In genomic region chr2:218010116-218010837, GRCh38 we compare ENCODE assay signal across 1 cellular context.
TF ChIP-seq lines count a peak whose summit lies in the region.

No MANE protein-coding gene starts in this region.

TF ChIP-seq in GM12878, 131 proteins besides CTCF, POLR2A, EP300 and RAD21 (continued from another document):
- TF ChIP-seq, protein P1, sequence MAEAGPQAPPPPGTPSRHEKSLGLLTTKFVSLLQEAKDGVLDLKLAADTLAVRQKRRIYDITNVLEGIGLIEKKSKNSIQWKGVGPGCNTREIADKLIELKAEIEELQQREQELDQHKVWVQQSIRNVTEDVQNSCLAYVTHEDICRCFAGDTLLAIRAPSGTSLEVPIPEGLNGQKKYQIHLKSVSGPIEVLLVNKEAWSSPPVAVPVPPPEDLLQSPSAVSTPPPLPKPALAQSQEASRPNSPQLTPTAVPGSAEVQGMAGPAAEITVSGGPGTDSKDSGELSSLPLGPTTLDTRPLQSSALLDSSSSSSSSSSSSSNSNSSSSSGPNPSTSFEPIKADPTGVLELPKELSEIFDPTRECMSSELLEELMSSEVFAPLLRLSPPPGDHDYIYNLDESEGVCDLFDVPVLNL (IDR thresholded peaks at IDR 0.05; ENCODE audit: low read depth, low read length) = no peak
- TF ChIP-seq NFIC (IDR thresholded peaks at IDR 0.05; ENCODE audit: low read depth, low read length) (no peak), RUNX3 (IDR thresholded peaks at IDR 0.05; ENCODE audit: low read length) (no peak), SUZ12 (IDR thresholded peaks at IDR 0.05; ENCODE audit: unreplicated experiment) (no peak), CREM (IDR thresholded peaks at IDR 0.05; ENCODE audit: low read depth) (no peak), ESRRA (IDR thresholded peaks at IDR 0.05; ENCODE audit: low read length) (no peak)
- TF ChIP-seq, protein P2, sequence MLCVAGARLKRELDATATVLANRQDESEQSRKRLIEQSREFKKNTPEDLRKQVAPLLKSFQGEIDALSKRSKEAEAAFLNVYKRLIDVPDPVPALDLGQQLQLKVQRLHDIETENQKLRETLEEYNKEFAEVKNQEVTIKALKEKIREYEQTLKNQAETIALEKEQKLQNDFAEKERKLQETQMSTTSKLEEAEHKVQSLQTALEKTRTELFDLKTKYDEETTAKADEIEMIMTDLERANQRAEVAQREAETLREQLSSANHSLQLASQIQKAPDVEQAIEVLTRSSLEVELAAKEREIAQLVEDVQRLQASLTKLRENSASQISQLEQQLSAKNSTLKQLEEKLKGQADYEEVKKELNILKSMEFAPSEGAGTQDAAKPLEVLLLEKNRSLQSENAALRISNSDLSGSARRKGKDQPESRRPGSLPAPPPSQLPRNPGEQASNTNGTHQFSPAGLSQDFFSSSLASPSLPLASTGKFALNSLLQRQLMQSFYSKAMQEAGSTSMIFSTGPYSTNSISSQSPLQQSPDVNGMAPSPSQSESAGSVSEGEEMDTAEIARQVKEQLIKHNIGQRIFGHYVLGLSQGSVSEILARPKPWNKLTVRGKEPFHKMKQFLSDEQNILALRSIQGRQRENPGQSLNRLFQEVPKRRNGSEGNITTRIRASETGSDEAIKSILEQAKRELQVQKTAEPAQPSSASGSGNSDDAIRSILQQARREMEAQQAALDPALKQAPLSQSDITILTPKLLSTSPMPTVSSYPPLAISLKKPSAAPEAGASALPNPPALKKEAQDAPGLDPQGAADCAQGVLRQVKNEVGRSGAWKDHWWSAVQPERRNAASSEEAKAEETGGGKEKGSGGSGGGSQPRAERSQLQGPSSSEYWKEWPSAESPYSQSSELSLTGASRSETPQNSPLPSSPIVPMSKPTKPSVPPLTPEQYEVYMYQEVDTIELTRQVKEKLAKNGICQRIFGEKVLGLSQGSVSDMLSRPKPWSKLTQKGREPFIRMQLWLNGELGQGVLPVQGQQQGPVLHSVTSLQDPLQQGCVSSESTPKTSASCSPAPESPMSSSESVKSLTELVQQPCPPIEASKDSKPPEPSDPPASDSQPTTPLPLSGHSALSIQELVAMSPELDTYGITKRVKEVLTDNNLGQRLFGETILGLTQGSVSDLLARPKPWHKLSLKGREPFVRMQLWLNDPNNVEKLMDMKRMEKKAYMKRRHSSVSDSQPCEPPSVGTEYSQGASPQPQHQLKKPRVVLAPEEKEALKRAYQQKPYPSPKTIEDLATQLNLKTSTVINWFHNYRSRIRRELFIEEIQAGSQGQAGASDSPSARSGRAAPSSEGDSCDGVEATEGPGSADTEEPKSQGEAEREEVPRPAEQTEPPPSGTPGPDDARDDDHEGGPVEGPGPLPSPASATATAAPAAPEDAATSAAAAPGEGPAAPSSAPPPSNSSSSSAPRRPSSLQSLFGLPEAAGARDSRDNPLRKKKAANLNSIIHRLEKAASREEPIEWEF (IDR thresholded peaks at IDR 0.05; ENCODE audit: insufficient replicate concordance, low read depth, low read length) = no peak
TF ChIP-seq in GM12878: peak in this region for 0.
